Comparison of ENCODE assay signal across 1 cellular context in genomic region chr2:99169534-99169933, GRCh38.
TF ChIP-seq lines count a peak whose summit lies in the region.

No MANE protein-coding gene starts in this region.

TF ChIP-seq in GM12878, 131 proteins besides CTCF, POLR2A, EP300 and RAD21 (continues in another document):
- TF ChIP-seq RCOR1 (conservative IDR thresholded peaks at IDR 0.05; ENCODE audit: low read depth, low read length) (no peak), IRF4 (IDR thresholded peaks at IDR 0.05; ENCODE audit: low read depth, low read length) (peak; percentile 68; the same call in 1 of the 2 replicates), BRCA1 (IDR thresholded peaks at IDR 0.05; ENCODE audit: low read depth, low read length) (no peak), MEF2B (IDR thresholded peaks at IDR 0.05; ENCODE audit: partially characterized antibody, poor library complexity, severe bottlenecking) (no peak), TAF1 (IDR thresholded peaks at IDR 0.05; ENCODE audit: borderline replicate concordance, low read depth, low read length) (no peak), CEBPZ (IDR thresholded peaks at IDR 0.05; ENCODE audit: low read depth, low read length) (no peak), GATAD2B (conservative IDR thresholded peaks at IDR 0.05; ENCODE audit: low read depth) (no peak), POLR2AphosphoS5 (IDR thresholded peaks at IDR 0.05; ENCODE audit: low read length) (no peak), NR2C1 (IDR thresholded peaks at IDR 0.05) (no peak), TCF3 (IDR thresholded peaks at IDR 0.05; ENCODE audit: borderline replicate concordance, insufficient read depth, low read depth, low read length) (no peak), ZBTB33 (IDR thresholded peaks at IDR 0.05) (no peak), E2F8 (IDR thresholded peaks at IDR 0.05; ENCODE audit: low read depth, partially characterized antibody) (no peak), ZSCAN29 (IDR thresholded peaks at IDR 0.05) (no peak), ZNF384 (IDR thresholded peaks at IDR 0.05; ENCODE audit: borderline replicate concordance, low read depth, low read length) (no peak), NR2F1 (conservative IDR thresholded peaks at IDR 0.05) (peak; percentile 36; the same call in 1 of the 2 replicates), ZBED1 (IDR thresholded peaks at IDR 0.05; ENCODE audit: borderline replicate concordance) (no peak), HSF1 (IDR thresholded peaks at IDR 0.05; ENCODE audit: low read depth, low read length) (no peak), MTA2 (IDR thresholded peaks at IDR 0.05; ENCODE audit: low read depth) (peak; percentile 86), HDAC2 (IDR thresholded peaks at IDR 0.05) (no peak), NRF1 (conservative IDR thresholded peaks at IDR 0.05; ENCODE audit: low read depth, low read length) (no peak), SPI1 (IDR thresholded peaks at IDR 0.05; ENCODE audit: borderline replicate concordance, insufficient read depth, low read depth, low read length) (peak; percentile 47; the same call in 1 of the 2 replicates), ZBTB11 (CRISPR knock-in tag; IDR thresholded peaks at IDR 0.05) (no peak), WRNIP1 (IDR thresholded peaks at IDR 0.05; ENCODE audit: borderline replicate concordance, low read depth, low read length) (no peak), EGR1 (IDR thresholded peaks at IDR 0.05; ENCODE audit: borderline replicate concordance in 1 of 2, low read depth in 2 of 2, low read length in 2 of 2) (no peak), RUNX3 (IDR thresholded peaks at IDR 0.05; ENCODE audit: low read length) (peak; percentile 87), DPF2 (IDR thresholded peaks at IDR 0.05) (peak; percentile 64; the same call in 1 of the 2 replicates), REST (IDR thresholded peaks at IDR 0.05; ENCODE audit: low read depth, low read length) (no peak), NFIC (IDR thresholded peaks at IDR 0.05; ENCODE audit: low read depth, low read length) (0 out of 2 replicates have a peak, but pooled peaks have one; percentile 57), IKZF2 (IDR thresholded peaks at IDR 0.05) (no peak), RAD51 (IDR thresholded peaks at IDR 0.05) (no peak), STAT3 (IDR thresholded peaks at IDR 0.05; ENCODE audit: low read depth, low read length) (no peak), YBX1 (IDR thresholded peaks at IDR 0.05) (no peak), KDM1A (IDR thresholded peaks at IDR 0.05; ENCODE audit: borderline replicate concordance) (no peak), ETV6 (conservative IDR thresholded peaks at IDR 0.05 in 1 of 2, IDR thresholded peaks at IDR 0.05 in 1 of 2; ENCODE audit: borderline replicate concordance in 1 of 2, low read depth in 1 of 2) (peak in 1 of 2 experiments; percentile 40; a peak in 1 of 4 replicates), RFX5 (IDR thresholded peaks at IDR 0.05; ENCODE audit: low read depth, low read length) (no peak), SMC3 (IDR thresholded peaks at IDR 0.05; ENCODE audit: borderline replicate concordance, low read length) (no peak), SREBF2 (IDR thresholded peaks at IDR 0.05; ENCODE audit: low read length) (no peak), ZNF217 (IDR thresholded peaks at IDR 0.05) (no peak), ZBTB40 (IDR thresholded peaks at IDR 0.05; ENCODE audit: borderline replicate concordance) (peak; percentile 23; the same call in 1 of the 2 replicates), SRF (IDR thresholded peaks at IDR 0.05; ENCODE audit: low read depth in 2 of 2, low read length in 2 of 2) (no peak), ZNF24 (IDR thresholded peaks at IDR 0.05) (no peak), NBN (IDR thresholded peaks at IDR 0.05) (no peak), CREB1 (IDR thresholded peaks at IDR 0.05; ENCODE audit: low read depth) (no peak), CREM (IDR thresholded peaks at IDR 0.05; ENCODE audit: low read depth) (no peak), POU2F2 (IDR thresholded peaks at IDR 0.05; ENCODE audit: borderline replicate concordance, low read depth, low read length) (0 out of 3 replicates have a peak, but pooled peaks have one; percentile 5)
